In genomic region chr7:100210803-100211202, GRCh38 we compare ENCODE assay signal across 23 cellular contexts. TPM values are rescaled to one million over a fixed set of nuclear protein-coding genes. Genes with fewer than 3 reads are reported as not detected.
A peak's percentile ranks its signal among the peaks of the same experiment; 100 is the strongest.
DNase-seq lines count a peak whose midpoint lies in the region; ATAC-seq and TF ChIP-seq lines count a peak whose summit lies in the region.
"Had no signal": no experiment of that assay in that cellular context is flagged by ENCODE, and none has a peak within 500 bp of the region (broad histone marks: within the 10 kb centered on the region; RNA-seq: fewer than 3 reads in every experiment).

No MANE protein-coding gene starts in this region.

- no peak overlapping the region for H3K9ac ChIP-seq in DND-41 (ENCODE audit: low read depth, low read length)
- no peak overlapping the region for H3K9ac ChIP-seq in colonic mucosa (ENCODE audit: low read depth in 2 of 2, low read length in 2 of 2)

- ATAC-seq in DND-41 (ENCODE audit: insufficient read depth, low read depth) = peak; percentile 41
- no peak for ATAC-seq in activated CD8-positive, alpha-beta T cell treated with anti-CD3 and anti-CD28 coated beads, Interleukin-2, amount 10 ng/mL, durations not matched to agents 7 days and 5 days
- ATAC-seq in naive thymus-derived CD4-positive, alpha-beta T cell = no peak
- ATAC-seq: left cardiac atrium, sciatic nerve, upper lobe of right lung had no signal

- H3K9me3 ChIP-seq in DND-41 (ENCODE audit: insufficient read depth, low read length, severe bottlenecking) (no peaks in the 10 kb centered on the region), colonic mucosa (no peaks in the 10 kb centered on the region)
- no peaks in the 10 kb centered on the region for H3K9me3 ChIP-seq in naive thymus-derived CD4-positive, alpha-beta T cell (ENCODE audit: control insufficient read depth in 2 of 3, low read length in 3 of 3)
- H3K9me3 ChIP-seq: ascending aorta, upper lobe of right lung had no signal

- H3K79me2 ChIP-seq in DND-41 (ENCODE audit: insufficient read depth, low read length) = no peaks in the 10 kb centered on the region

- H3K4me1 ChIP-seq in DND-41 (ENCODE audit: insufficient read depth, low read length) = peaks cover 5% of the 10 kb centered on the region
- H3K4me1 ChIP-seq in naive thymus-derived CD4-positive, alpha-beta T cell (ENCODE audit: control insufficient read depth in 2 of 2, insufficient read depth in 2 of 2, low read length in 2 of 2) = peaks cover 45 to 50% of the 10 kb centered on the region in 2 donors
- peaks cover 3% of the 10 kb centered on the region for H3K4me1 ChIP-seq in colonic mucosa
- H3K4me1 ChIP-seq: ascending aorta, upper lobe of right lung had no signal

- H3K9me3 Mint-ChIP-seq in activated CD4-positive, alpha-beta T cell treated with anti-CD3 and anti-CD28 coated beads, Interleukin-2, amount 10 ng/mL, durations not matched to agents 24 days and 14 days = peaks cover 4% of the 10 kb centered on the region
- H3K9me3 Mint-ChIP-seq in activated CD8-positive, alpha-beta T cell treated with anti-CD3 and anti-CD28 coated beads, Interleukin-2, amount 10 ng/mL, durations not matched to agents 7 days and 5 days (ENCODE audit: insufficient read depth) = no peaks in the 10 kb centered on the region
- H3K9me3 Mint-ChIP-seq in naive thymus-derived CD4-positive, alpha-beta T cell = peaks cover 0 to 4% (median 0%) of the 10 kb centered on the region in 11 donors
- H3K9me3 Mint-ChIP-seq: CD14-positive monocyte had no signal

- CTCF ChIA-PET in activated CD8-positive, alpha-beta T cell treated with anti-CD3 and anti-CD28 coated beads, Interleukin-2, amount 10 ng/mL, durations not matched to agents 7 days and 5 days (lab: Charles Lee) = interaction anchor here (0.8 to 16.0 kb wide), 8 partner anchors 8 to 77 kb away, joined by 3 to 200 read pairs (median 10); partner anchors contain the start of genes LAMTOR4 and PVRIG
- CTCF ChIA-PET in naive thymus-derived CD4-positive, alpha-beta T cell (lab: Charles Lee) = interaction anchor here (0.6 to 2.4 kb wide), 7 partner anchors 13 to 78 kb away, joined by 3 to 21 read pairs (median 4); partner anchors contain the start of genes GPC2 and STAG3

- no peak for DNase-seq in activated CD4-positive, alpha-beta T cell treated with anti-CD3 and anti-CD28 coated beads, Interleukin-2, amount 10 ng/mL, durations not matched to agents 24 days and 14 days
- DNase-seq in activated CD4-positive, alpha-beta T cell treated with anti-CD3 and anti-CD28 coated beads, Interleukin-2, amount 50 U/mL, for 48 hours = no peak
- peak; percentile 27 for DNase-seq in DND-41
- DNase-seq in activated CD8-positive, alpha-beta T cell treated with anti-CD3 and anti-CD28 coated beads, Interleukin-2, amount 10 ng/mL, durations not matched to agents 7 days and 5 days = no peak
- no peak for DNase-seq in naive thymus-derived CD4-positive, alpha-beta T cell
- no peak for DNase-seq in NCI-H2081 treated with DMSO at 0.1 percent for 48 hours (lab: John Stamatoyannopoulos, UW)
- DNase-seq in colonic mucosa = no peak
- no peak for DNase-seq in NK-92 (lab: John Stamatoyannopoulos, UW; ENCODE audit: unreplicated experiment)
- DNase-seq: left cardiac atrium; NCI-H1436; stimulated activated CD4-positive, alpha-beta T cell treated with anti-CD3 and anti-CD28 coated beads, Interleukin-2, amount 100 ng/mL, for 48 hours; SW 1271; upper lobe of right lung had no signal

- TF ChIP-seq CTCF in DND-41 (IDR thresholded peaks at IDR 0.05; ENCODE audit: borderline replicate concordance, extremely low read depth, low read length, poor library complexity, severe bottlenecking) = no peak
- no peak for TF ChIP-seq CTCF in colonic mucosa (IDR thresholded peaks at IDR 0.05)

- H3K36me3 Mint-ChIP-seq in activated CD4-positive, alpha-beta T cell treated with anti-CD3 and anti-CD28 coated beads, Interleukin-2, amount 10 ng/mL, durations not matched to agents 24 days and 14 days (ENCODE audit: low read depth) = peaks cover 24% of the 10 kb centered on the region
- H3K36me3 Mint-ChIP-seq in activated CD8-positive, alpha-beta T cell treated with anti-CD3 and anti-CD28 coated beads, Interleukin-2, amount 10 ng/mL, durations not matched to agents 7 days and 5 days (ENCODE audit: low read depth) = peaks cover 24% of the 10 kb centered on the region
- peaks cover 0 to 16% (median 0%) of the 10 kb centered on the region in 5 donors for H3K36me3 Mint-ChIP-seq in naive thymus-derived CD4-positive, alpha-beta T cell

- no peaks in the 10 kb centered on the region for H3K36me3 ChIP-seq in DND-41 (ENCODE audit: insufficient read depth, low read length)
- H3K36me3 ChIP-seq in naive thymus-derived CD4-positive, alpha-beta T cell (ENCODE audit: control insufficient read depth in 2 of 3, insufficient read depth in 3 of 3, low read length in 3 of 3) = no peaks in the 10 kb centered on the region
- no peaks in the 10 kb centered on the region for H3K36me3 ChIP-seq in colonic mucosa
- H3K36me3 ChIP-seq: ascending aorta, upper lobe of right lung had no signal

- H3K4me3 Mint-ChIP-seq in activated CD4-positive, alpha-beta T cell treated with anti-CD3 and anti-CD28 coated beads, Interleukin-2, amount 10 ng/mL, durations not matched to agents 24 days and 14 days = peak overlapping the region; percentile 83
- no peak overlapping the region for H3K4me3 Mint-ChIP-seq in activated CD8-positive, alpha-beta T cell treated with anti-CD3 and anti-CD28 coated beads, Interleukin-2, amount 10 ng/mL, durations not matched to agents 7 days and 5 days
- peak overlapping the region in 8 of 10 donors; percentile 5 to 79 (median 56) for H3K4me3 Mint-ChIP-seq in naive thymus-derived CD4-positive, alpha-beta T cell
- H3K4me3 Mint-ChIP-seq: CD14-positive monocyte had no signal

- peak overlapping the region; percentile 94 for H3K27ac Mint-ChIP-seq in activated CD4-positive, alpha-beta T cell treated with anti-CD3 and anti-CD28 coated beads, Interleukin-2, amount 10 ng/mL, durations not matched to agents 24 days and 14 days
- peak overlapping the region; percentile 91 for H3K27ac Mint-ChIP-seq in activated CD8-positive, alpha-beta T cell treated with anti-CD3 and anti-CD28 coated beads, Interleukin-2, amount 10 ng/mL, durations not matched to agents 7 days and 5 days
- H3K27ac Mint-ChIP-seq in naive thymus-derived CD4-positive, alpha-beta T cell = peak overlapping the region; percentile 87 to 99 (median 94)

- no peak overlapping the region for H3K4me2 ChIP-seq in DND-41 (ENCODE audit: insufficient read depth, low read length)

- no peaks in the 10 kb centered on the region for H3K27me3 Mint-ChIP-seq in activated CD4-positive, alpha-beta T cell treated with anti-CD3 and anti-CD28 coated beads, Interleukin-2, amount 10 ng/mL, durations not matched to agents 24 days and 14 days
- no peaks in the 10 kb centered on the region for H3K27me3 Mint-ChIP-seq in activated CD8-positive, alpha-beta T cell treated with anti-CD3 and anti-CD28 coated beads, Interleukin-2, amount 10 ng/mL, durations not matched to agents 7 days and 5 days (ENCODE audit: low read depth)
- no peaks in the 10 kb centered on the region for H3K27me3 Mint-ChIP-seq in naive thymus-derived CD4-positive, alpha-beta T cell

- intact Hi-C loops in activated CD4-positive, alpha-beta T cell treated with anti-CD3 and anti-CD28 coated beads, Interleukin-2, amount 10 ng/mL, durations not matched to agents 24 days and 14 days (cut with micrococcal nuclease) = no loop called here
- intact Hi-C loops in naive thymus-derived CD4-positive, alpha-beta T cell (cut with micrococcal nuclease) = loop anchor here (1.0 to 10.0 kb wide), 3 partner anchors 21 to 296 kb away; partner anchors contain the start of genes GPC2 (in 2 of the 2), STAG3 (in 2 of the 2) and TRIM4 (in 1 of the 2)
- intact Hi-C loops in colonic mucosa (cut with DNase I) = loop anchor here (5.0 kb wide), 1 partner anchor 69 kb away; no protein-coding TSS in a partner anchor

- H3K4me1 Mint-ChIP-seq in activated CD4-positive, alpha-beta T cell treated with anti-CD3 and anti-CD28 coated beads, Interleukin-2, amount 10 ng/mL, durations not matched to agents 24 days and 14 days = peaks cover 62% of the 10 kb centered on the region
- peaks cover 69% of the 10 kb centered on the region for H3K4me1 Mint-ChIP-seq in activated CD8-positive, alpha-beta T cell treated with anti-CD3 and anti-CD28 coated beads, Interleukin-2, amount 10 ng/mL, durations not matched to agents 7 days and 5 days (ENCODE audit: low read depth)
- H3K4me1 Mint-ChIP-seq in naive thymus-derived CD4-positive, alpha-beta T cell = peaks cover 39 to 74% (median 71%) of the 10 kb centered on the region in 7 donors

- H3K4me3 ChIP-seq in DND-41 (ENCODE audit: low read depth in 1 of 2, low read length in 2 of 2) (no peak overlapping the region), colonic mucosa (no peak overlapping the region)
- H3K4me3 ChIP-seq in naive thymus-derived CD4-positive, alpha-beta T cell (ENCODE audit: low read length) = peak overlapping the region; percentile 17
- H3K4me3 ChIP-seq: ascending aorta, upper lobe of right lung had no signal

- POLR2A ChIA-PET in activated CD8-positive, alpha-beta T cell treated with anti-CD3 and anti-CD28 coated beads, Interleukin-2, amount 10 ng/mL, durations not matched to agents 7 days and 5 days (lab: Charles Lee) = interaction anchor here (0.6 to 6.9 kb wide), 8 partner anchors 10 to 192 kb away, joined by 3 to 48 read pairs (median 4); partner anchors contain the start of genes GAL3ST4, LAMTOR4 and PVRIG
- POLR2A ChIA-PET in naive thymus-derived CD4-positive, alpha-beta T cell (lab: Charles Lee) = interaction anchor here (0.8 to 2.7 kb wide), 16 partner anchors 11 to 373 kb away, joined by 3 to 8 read pairs (median 4); partner anchors contain the start of genes CNPY4 and GPC2

- no peaks in the 10 kb centered on the region for H4K20me1 ChIP-seq in DND-41 (ENCODE audit: insufficient read depth, low read length)

- H2AFZ ChIP-seq in DND-41 (ENCODE audit: low read depth, low read length) = no peak overlapping the region

- no peak overlapping the region for H3K27ac ChIP-seq in DND-41 (ENCODE audit: low read length)
- peak overlapping the region; percentile 70 for H3K27ac ChIP-seq in naive thymus-derived CD4-positive, alpha-beta T cell (ENCODE audit: low read depth, low read length)
- no peak overlapping the region for H3K27ac ChIP-seq in colonic mucosa
- H3K27ac ChIP-seq: ascending aorta, upper lobe of right lung had no signal

- H3K27me3 ChIP-seq in DND-41 (ENCODE audit: insufficient read depth, low read length, poor library complexity) = no peaks in the 10 kb centered on the region
- H3K27me3 ChIP-seq in naive thymus-derived CD4-positive, alpha-beta T cell (ENCODE audit: control insufficient read depth in 2 of 2, insufficient read depth in 2 of 2, low read length in 2 of 2) = no peaks in the 10 kb centered on the region
- H3K27me3 ChIP-seq in colonic mucosa = no peaks in the 10 kb centered on the region
- H3K27me3 ChIP-seq: ascending aorta, upper lobe of right lung had no signal

RNA-seq across cellular contexts. Expression of gene PVRIG, which starts 8.9 kb away (rescaled TPM):
- total RNA-seq in activated CD4-positive, alpha-beta T cell treated with anti-CD3 and anti-CD28 coated beads, Interleukin-2, amount 10 ng/mL, durations not matched to agents 24 days and 14 days = 20.9 and 21.6 TPM in 2 replicates
- 10 to 100 TPM; 61.6 to 64.8 TPM for total RNA-seq in activated CD8-positive, alpha-beta T cell treated with anti-CD3 and anti-CD28 coated beads, Interleukin-2, amount 10 ng/mL, durations not matched to agents 7 days and 5 days
- 10 to 100 TPM; 32.1 to 88.7 (median 66.2) TPM for total RNA-seq in naive thymus-derived CD4-positive, alpha-beta T cell
- polyA plus RNA-seq in naive thymus-derived CD4-positive, alpha-beta T cell = 10 to 100 TPM; 69.5 to 81.0 TPM
- total RNA-seq in colonic mucosa = 1 to 10 TPM in 1 of 2 donors, under 1 TPM in 1; 0.53 to 1.4 TPM
- total RNA-seq: A172, chondrocyte, fibroblast of villous mesenchyme, H4, LHCN-M2, osteoblast, RPMI7951 had no signal

RNA-seq across cellular contexts. Expression of gene STAG3, which starts 33.1 kb away (rescaled TPM):
- 23.7 TPM in 2 replicates for total RNA-seq in activated CD4-positive, alpha-beta T cell treated with anti-CD3 and anti-CD28 coated beads, Interleukin-2, amount 10 ng/mL, durations not matched to agents 24 days and 14 days
- 10 to 100 TPM; 16.5 to 20.6 TPM for total RNA-seq in activated CD8-positive, alpha-beta T cell treated with anti-CD3 and anti-CD28 coated beads, Interleukin-2, amount 10 ng/mL, durations not matched to agents 7 days and 5 days
- 10 to 100 TPM in 1 of 5 experiments, 1 to 10 TPM in 4; 5.5 to 24.6 (median 9.5) TPM for total RNA-seq in naive thymus-derived CD4-positive, alpha-beta T cell
- polyA plus RNA-seq in naive thymus-derived CD4-positive, alpha-beta T cell = 1 to 10 TPM; 2.4 to 6.5 TPM
- total RNA-seq in colonic mucosa = 1 to 10 TPM; 1.4 to 3.8 TPM
- total RNA-seq: ascending aorta had no signal

RNA-seq across cellular contexts. Expression of gene GPC2, which starts 33.6 kb away (rescaled TPM):
- 6.3 and 7.9 TPM in 2 replicates for total RNA-seq in activated CD4-positive, alpha-beta T cell treated with anti-CD3 and anti-CD28 coated beads, Interleukin-2, amount 10 ng/mL, durations not matched to agents 24 days and 14 days
- 1 to 10 TPM; 8.1 to 8.2 TPM for total RNA-seq in activated CD8-positive, alpha-beta T cell treated with anti-CD3 and anti-CD28 coated beads, Interleukin-2, amount 10 ng/mL, durations not matched to agents 7 days and 5 days
- 10 to 100 TPM in 4 of 5 experiments, 1 to 10 TPM in 1; 8.1 to 30.6 (median 18.2) TPM for total RNA-seq in naive thymus-derived CD4-positive, alpha-beta T cell
- polyA plus RNA-seq in naive thymus-derived CD4-positive, alpha-beta T cell = under 1 TPM; 0.64 to 0.87 TPM
- total RNA-seq in colonic mucosa = 1 to 10 TPM; 4.0 to 7.6 TPM
- total RNA-seq: ascending aorta had no signal
- polyA plus RNA-seq: CD14-positive monocyte had no signal

RNA-seq across cellular contexts. Expression of gene GAL3ST4, which starts 42.4 kb away (rescaled TPM):
- total RNA-seq in activated CD4-positive, alpha-beta T cell treated with anti-CD3 and anti-CD28 coated beads, Interleukin-2, amount 10 ng/mL, durations not matched to agents 24 days and 14 days = 2.1 TPM in 2 replicates
- total RNA-seq in activated CD8-positive, alpha-beta T cell treated with anti-CD3 and anti-CD28 coated beads, Interleukin-2, amount 10 ng/mL, durations not matched to agents 7 days and 5 days = 1 to 10 TPM; 2.8 to 3.5 TPM
- total RNA-seq in naive thymus-derived CD4-positive, alpha-beta T cell = 10 to 100 TPM in 4 of 5 experiments, 1 to 10 TPM in 1; 4.7 to 26.8 (median 16.7) TPM
- polyA plus RNA-seq in naive thymus-derived CD4-positive, alpha-beta T cell = 10 to 100 TPM in 1 of 2 donors, 1 to 10 TPM in 1; 7.4 to 10.8 TPM
- 10 to 100 TPM in 1 of 2 donors, 1 to 10 TPM in 1; 5.2 to 11.6 TPM for total RNA-seq in colonic mucosa
- polyA plus RNA-seq: CD14-positive monocyte had no signal

RNA-seq across cellular contexts. Expression of gene TRAPPC14, which starts 52.3 kb away (rescaled TPM):
- total RNA-seq in activated CD4-positive, alpha-beta T cell treated with anti-CD3 and anti-CD28 coated beads, Interleukin-2, amount 10 ng/mL, durations not matched to agents 24 days and 14 days = 31.7 and 39.2 TPM in 2 replicates
- 10 to 100 TPM; 42.7 to 44.0 TPM for total RNA-seq in activated CD8-positive, alpha-beta T cell treated with anti-CD3 and anti-CD28 coated beads, Interleukin-2, amount 10 ng/mL, durations not matched to agents 7 days and 5 days
- 100 to 1,000 TPM in 1 of 5 experiments, 10 to 100 TPM in 4; 51.8 to 102 (median 70.2) TPM for total RNA-seq in naive thymus-derived CD4-positive, alpha-beta T cell
- 1 to 10 TPM; 3.2 to 5.9 TPM for polyA plus RNA-seq in naive thymus-derived CD4-positive, alpha-beta T cell
- total RNA-seq in colonic mucosa = 10 to 100 TPM; 40.3 to 69.5 TPM
